In genomic region chr1:224621813-224622682, GRCh38 we compare ENCODE assay signal across 1 cellular context.
TF ChIP-seq lines count a peak whose summit lies in the region.

No MANE protein-coding gene starts in this region.

TF ChIP-seq in HEK293, 187 proteins besides CTCF, POLR2A, EP300 and RAD21 (continued from another document and continues in another):
- TF ChIP-seq ZNF292 (tag by site-specific recombination; IDR thresholded peaks at IDR 0.05; ENCODE audit: borderline replicate concordance, low read depth) (no peak), ZNF610 (tag by site-specific recombination; IDR thresholded peaks at IDR 0.05; ENCODE audit: borderline replicate concordance) (peak; percentile 66; the same call in 1 of the 2 replicates), GLIS1 (tag by site-specific recombination; IDR thresholded peaks at IDR 0.05) (peak; percentile 21; the same call in 1 of the 2 replicates), SP3 (tag by site-specific recombination; IDR thresholded peaks at IDR 0.05) (no peak), ZNF621 (tag by site-specific recombination; IDR thresholded peaks at IDR 0.05) (no peak), ZNF658 (tag by site-specific recombination; IDR thresholded peaks at IDR 0.05) (no peak), ZNF830 (tag by site-specific recombination; IDR thresholded peaks at IDR 0.05; ENCODE audit: low read depth) (no peak), PRDM1 (tag by site-specific recombination; IDR thresholded peaks at IDR 0.05) (peak; percentile 96), ZBTB21 (tag by site-specific recombination; IDR thresholded peaks at IDR 0.05) (peak; percentile 95), ZNF16 (tag by site-specific recombination; IDR thresholded peaks at IDR 0.05; ENCODE audit: low read depth) (no peak), PBX3 (CRISPR knock-in tag; IDR thresholded peaks at IDR 0.05) (no peak), OVOL3 (tag by site-specific recombination; IDR thresholded peaks at IDR 0.05) (peak; percentile 70; the same call in 1 of the 2 replicates), ZNF341 (tag by site-specific recombination; IDR thresholded peaks at IDR 0.05; ENCODE audit: low read depth) (no peak), ELK4 (IDR thresholded peaks at IDR 0.05; ENCODE audit: borderline replicate concordance, low read depth, low read length) (no peak), SCRT2 (tag by site-specific recombination; IDR thresholded peaks at IDR 0.05) (no peak), ZNF549 (tag by site-specific recombination; IDR thresholded peaks at IDR 0.05) (no peak), ZNF561 (tag by site-specific recombination; IDR thresholded peaks at IDR 0.05; ENCODE audit: borderline replicate concordance) (peak; percentile 81; the same call in 1 of the 2 replicates), SP7 (tag by site-specific recombination; IDR thresholded peaks at IDR 0.05) (peak; percentile 71), ZNF335 (tag by site-specific recombination; conservative IDR thresholded peaks at IDR 0.05) (peak; percentile 93), HOXA7 (CRISPR knock-in tag; IDR thresholded peaks at IDR 0.05; ENCODE audit: borderline replicate concordance) (no peak), ZNF777 (tag by site-specific recombination; IDR thresholded peaks at IDR 0.05; ENCODE audit: borderline replicate concordance) (no peak), ZNF394 (tag by site-specific recombination; IDR thresholded peaks at IDR 0.05; ENCODE audit: borderline replicate concordance) (peak; percentile 58; the same call in 1 of the 2 replicates), ZNF266 (tag by site-specific recombination; IDR thresholded peaks at IDR 0.05; ENCODE audit: low read depth) (no peak), ZNF529 (tag by site-specific recombination; IDR thresholded peaks at IDR 0.05; ENCODE audit: insufficient replicate concordance) (peak; percentile 7), ZBTB48 (tag by site-specific recombination; IDR thresholded peaks at IDR 0.05) (peak; percentile 90), ZNF175 (tag by site-specific recombination; IDR thresholded peaks at IDR 0.05) (no peak), ZNF423 (tag by site-specific recombination; IDR thresholded peaks at IDR 0.05) (no peak), ZNF677 (tag by site-specific recombination; IDR thresholded peaks at IDR 0.05) (no peak; the same call in 1 of the 2 replicates), SETDB1 (IDR thresholded peaks at IDR 0.05; ENCODE audit: insufficient read length, low read length) (peak; percentile 96), KLF9 (tag by site-specific recombination; IDR thresholded peaks at IDR 0.05; ENCODE audit: low read depth) (no peak), ZNF214 (tag by site-specific recombination; IDR thresholded peaks at IDR 0.05; ENCODE audit: borderline replicate concordance) (no peak), ZNF311 (tag by site-specific recombination; IDR thresholded peaks at IDR 0.05; ENCODE audit: borderline replicate concordance) (no peak), ZNF639 (tag by site-specific recombination; IDR thresholded peaks at IDR 0.05) (peak; percentile 95), ZNF701 (tag by site-specific recombination; IDR thresholded peaks at IDR 0.05) (no peak), ZNF629 (tag by site-specific recombination; IDR thresholded peaks at IDR 0.05) (peak; percentile 96), ZNF354C (tag by site-specific recombination; IDR thresholded peaks at IDR 0.05; ENCODE audit: borderline replicate concordance, low read depth) (no peak; the same call in 1 of the 2 replicates), MEIS1 (CRISPR knock-in tag; IDR thresholded peaks at IDR 0.05; ENCODE audit: borderline replicate concordance) (no peak), REST (tag by site-specific recombination; IDR thresholded peaks at IDR 0.05) (no peak), ZNF707 (tag by site-specific recombination; IDR thresholded peaks at IDR 0.05) (no peak), GLI2 (tag by site-specific recombination; IDR thresholded peaks at IDR 0.05; ENCODE audit: borderline replicate concordance, low read depth) (peak; percentile 11; the same call in 1 of the 2 replicates), ZNF184 (tag by site-specific recombination; IDR thresholded peaks at IDR 0.05) (peak; percentile 93), ZNF37A (tag by site-specific recombination; IDR thresholded peaks at IDR 0.05) (no peak), ZNF558 (tag by site-specific recombination; IDR thresholded peaks at IDR 0.05) (peak; percentile 84), ZNF792 (tag by site-specific recombination; IDR thresholded peaks at IDR 0.05) (peak; percentile 88; the same call in 1 of the 2 replicates), KLF7 (tag by site-specific recombination; IDR thresholded peaks at IDR 0.05; ENCODE audit: borderline replicate concordance) (no peak), MZF1 (tag by site-specific recombination; IDR thresholded peaks at IDR 0.05; ENCODE audit: borderline replicate concordance) (peak; percentile 35; the same call in 1 of the 2 replicates), ZNF169 (tag by site-specific recombination; IDR thresholded peaks at IDR 0.05) (peak; percentile 72; the same call in 1 of the 2 replicates), ZSCAN23 (tag by site-specific recombination; IDR thresholded peaks at IDR 0.05) (0 out of 2 replicates have a peak, but pooled peaks have one; percentile 45), ZNF747 (tag by site-specific recombination; IDR thresholded peaks at IDR 0.05) (no peak), ZNF223 (tag by site-specific recombination; IDR thresholded peaks at IDR 0.05) (no peak), ZNF670 (tag by site-specific recombination; IDR thresholded peaks at IDR 0.05; ENCODE audit: low read depth) (no peak), ZFP69B (tag by site-specific recombination; IDR thresholded peaks at IDR 0.05) (peak; percentile 89), ZNF157 (tag by site-specific recombination; IDR thresholded peaks at IDR 0.05) (no peak), ZNF626 (tag by site-specific recombination; IDR thresholded peaks at IDR 0.05) (peak; percentile 71; the same call in 1 of the 2 replicates), BCL11B (tag by site-specific recombination; IDR thresholded peaks at IDR 0.05; ENCODE audit: low read depth) (no peak), OSR2 (tag by site-specific recombination; IDR thresholded peaks at IDR 0.05) (peak; percentile 72)
- TF ChIP-seq, protein P1, sequence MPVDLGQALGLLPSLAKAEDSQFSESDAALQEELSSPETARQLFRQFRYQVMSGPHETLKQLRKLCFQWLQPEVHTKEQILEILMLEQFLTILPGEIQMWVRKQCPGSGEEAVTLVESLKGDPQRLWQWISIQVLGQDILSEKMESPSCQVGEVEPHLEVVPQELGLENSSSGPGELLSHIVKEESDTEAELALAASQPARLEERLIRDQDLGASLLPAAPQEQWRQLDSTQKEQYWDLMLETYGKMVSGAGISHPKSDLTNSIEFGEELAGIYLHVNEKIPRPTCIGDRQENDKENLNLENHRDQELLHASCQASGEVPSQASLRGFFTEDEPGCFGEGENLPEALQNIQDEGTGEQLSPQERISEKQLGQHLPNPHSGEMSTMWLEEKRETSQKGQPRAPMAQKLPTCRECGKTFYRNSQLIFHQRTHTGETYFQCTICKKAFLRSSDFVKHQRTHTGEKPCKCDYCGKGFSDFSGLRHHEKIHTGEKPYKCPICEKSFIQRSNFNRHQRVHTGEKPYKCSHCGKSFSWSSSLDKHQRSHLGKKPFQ (tag by site-specific recombination; IDR thresholded peaks at IDR 0.05): no peak
- TF ChIP-seq, protein P2, sequence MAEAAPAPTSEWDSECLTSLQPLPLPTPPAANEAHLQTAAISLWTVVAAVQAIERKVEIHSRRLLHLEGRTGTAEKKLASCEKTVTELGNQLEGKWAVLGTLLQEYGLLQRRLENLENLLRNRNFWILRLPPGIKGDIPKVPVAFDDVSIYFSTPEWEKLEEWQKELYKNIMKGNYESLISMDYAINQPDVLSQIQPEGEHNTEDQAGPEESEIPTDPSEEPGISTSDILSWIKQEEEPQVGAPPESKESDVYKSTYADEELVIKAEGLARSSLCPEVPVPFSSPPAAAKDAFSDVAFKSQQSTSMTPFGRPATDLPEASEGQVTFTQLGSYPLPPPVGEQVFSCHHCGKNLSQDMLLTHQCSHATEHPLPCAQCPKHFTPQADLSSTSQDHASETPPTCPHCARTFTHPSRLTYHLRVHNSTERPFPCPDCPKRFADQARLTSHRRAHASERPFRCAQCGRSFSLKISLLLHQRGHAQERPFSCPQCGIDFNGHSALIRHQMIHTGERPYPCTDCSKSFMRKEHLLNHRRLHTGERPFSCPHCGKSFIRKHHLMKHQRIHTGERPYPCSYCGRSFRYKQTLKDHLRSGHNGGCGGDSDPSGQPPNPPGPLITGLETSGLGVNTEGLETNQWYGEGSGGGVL (tag by site-specific recombination; IDR thresholded peaks at IDR 0.05): peak; percentile 49
- TF ChIP-seq, protein P3, sequence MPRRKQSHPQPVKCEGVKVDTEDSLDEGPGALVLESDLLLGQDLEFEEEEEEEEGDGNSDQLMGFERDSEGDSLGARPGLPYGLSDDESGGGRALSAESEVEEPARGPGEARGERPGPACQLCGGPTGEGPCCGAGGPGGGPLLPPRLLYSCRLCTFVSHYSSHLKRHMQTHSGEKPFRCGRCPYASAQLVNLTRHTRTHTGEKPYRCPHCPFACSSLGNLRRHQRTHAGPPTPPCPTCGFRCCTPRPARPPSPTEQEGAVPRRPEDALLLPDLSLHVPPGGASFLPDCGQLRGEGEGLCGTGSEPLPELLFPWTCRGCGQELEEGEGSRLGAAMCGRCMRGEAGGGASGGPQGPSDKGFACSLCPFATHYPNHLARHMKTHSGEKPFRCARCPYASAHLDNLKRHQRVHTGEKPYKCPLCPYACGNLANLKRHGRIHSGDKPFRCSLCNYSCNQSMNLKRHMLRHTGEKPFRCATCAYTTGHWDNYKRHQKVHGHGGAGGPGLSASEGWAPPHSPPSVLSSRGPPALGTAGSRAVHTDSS (tag by site-specific recombination; IDR thresholded peaks at IDR 0.05): no peak; the same call in 1 of the 2 replicates
- TF ChIP-seq, protein P4, sequence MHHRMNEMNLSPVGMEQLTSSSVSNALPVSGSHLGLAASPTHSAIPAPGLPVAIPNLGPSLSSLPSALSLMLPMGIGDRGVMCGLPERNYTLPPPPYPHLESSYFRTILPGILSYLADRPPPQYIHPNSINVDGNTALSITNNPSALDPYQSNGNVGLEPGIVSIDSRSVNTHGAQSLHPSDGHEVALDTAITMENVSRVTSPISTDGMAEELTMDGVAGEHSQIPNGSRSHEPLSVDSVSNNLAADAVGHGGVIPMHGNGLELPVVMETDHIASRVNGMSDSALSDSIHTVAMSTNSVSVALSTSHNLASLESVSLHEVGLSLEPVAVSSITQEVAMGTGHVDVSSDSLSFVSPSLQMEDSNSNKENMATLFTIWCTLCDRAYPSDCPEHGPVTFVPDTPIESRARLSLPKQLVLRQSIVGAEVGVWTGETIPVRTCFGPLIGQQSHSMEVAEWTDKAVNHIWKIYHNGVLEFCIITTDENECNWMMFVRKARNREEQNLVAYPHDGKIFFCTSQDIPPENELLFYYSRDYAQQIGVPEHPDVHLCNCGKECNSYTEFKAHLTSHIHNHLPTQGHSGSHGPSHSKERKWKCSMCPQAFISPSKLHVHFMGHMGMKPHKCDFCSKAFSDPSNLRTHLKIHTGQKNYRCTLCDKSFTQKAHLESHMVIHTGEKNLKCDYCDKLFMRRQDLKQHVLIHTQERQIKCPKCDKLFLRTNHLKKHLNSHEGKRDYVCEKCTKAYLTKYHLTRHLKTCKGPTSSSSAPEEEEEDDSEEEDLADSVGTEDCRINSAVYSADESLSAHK (tag by site-specific recombination; IDR thresholded peaks at IDR 0.05): peak; percentile 86
